1 cellular context compared by ENCODE assay signal in genomic region chr4:169270156-169270809, GRCh38.
TF ChIP-seq lines count a peak whose summit lies in the region.

No MANE protein-coding gene starts in this region.

TF ChIP-seq in K562, 482 proteins besides CTCF, POLR2A, EP300 and RAD21 (continued from another document):
- TF ChIP-seq NKRF (IDR thresholded peaks at IDR 0.05; ENCODE audit: borderline replicate concordance) (no peak), CEBPB (tag; IDR thresholded peaks at IDR 0.05) (peak; percentile 62), ZNF318 (IDR thresholded peaks at IDR 0.05; ENCODE audit: borderline replicate concordance in 1 of 2, low read depth in 1 of 2) (no peak), CEBPG (CRISPR knock-in tag; IDR thresholded peaks at IDR 0.05) (no peak), CEBPG (tag; conservative IDR thresholded peaks at IDR 0.05 in 1 of 2, IDR thresholded peaks at IDR 0.05 in 1 of 2) (peak; percentile 42 to 57; a peak in 3 of 4 replicates), ZNF431 (CRISPR knock-in tag; IDR thresholded peaks at IDR 0.05) (no peak)
